In the genomic region with DNA sequence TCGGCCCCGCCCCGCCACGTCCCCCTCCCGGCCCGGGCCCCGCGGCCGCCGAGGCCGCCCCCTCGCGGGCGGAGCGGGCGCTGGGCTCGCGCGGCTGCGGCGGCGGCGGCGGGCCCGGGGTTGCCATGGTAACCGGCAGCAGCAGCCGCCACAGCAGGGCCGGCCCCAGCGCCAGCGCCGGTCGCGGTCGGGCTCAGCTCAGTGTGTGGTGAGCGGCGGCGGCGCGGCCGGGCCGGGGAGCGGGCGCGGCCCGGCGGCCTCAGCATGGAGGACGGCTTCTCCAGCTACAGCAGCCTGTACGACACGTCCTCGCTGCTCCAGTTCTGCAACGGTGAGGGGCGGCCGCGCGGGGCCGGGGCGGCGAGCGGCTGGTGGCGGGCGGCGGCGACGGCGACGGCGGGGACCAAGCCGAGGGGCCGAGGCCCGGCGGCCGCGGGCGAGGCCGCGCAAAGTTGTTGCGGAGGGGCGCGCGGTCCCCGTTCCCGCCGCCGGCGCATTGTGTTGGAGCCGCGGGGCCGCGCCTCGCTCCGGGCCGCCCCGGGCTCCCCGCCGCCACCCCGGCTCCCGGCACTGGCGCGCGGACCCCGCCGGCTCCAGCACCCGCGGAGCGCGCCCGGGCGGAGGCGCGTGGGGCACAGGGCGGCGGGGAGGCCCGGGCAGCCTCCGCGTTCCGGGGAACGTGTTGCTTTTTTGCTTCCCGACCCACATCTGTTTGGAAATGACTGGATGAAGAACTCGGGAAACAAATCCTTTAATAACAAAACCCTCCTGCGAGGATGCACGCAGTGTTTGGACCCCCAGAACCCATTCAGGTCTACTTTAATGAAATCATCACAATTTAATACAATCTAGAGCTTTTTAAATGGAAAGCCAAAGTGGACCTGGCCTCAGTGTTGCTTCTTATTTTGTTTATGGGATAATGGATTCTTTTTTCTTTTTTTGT, we compare ENCODE assay signal across 8 cellular contexts. TPM values are rescaled to one million over a fixed set of nuclear protein-coding genes. Genes with fewer than 3 reads are reported as not detected.
A peak's percentile ranks its signal among the peaks of the same experiment; 100 is the strongest.
DNase-seq lines count a peak whose midpoint lies in the region; ATAC-seq and TF ChIP-seq lines count a peak whose summit lies in the region.

A gene with protein sequence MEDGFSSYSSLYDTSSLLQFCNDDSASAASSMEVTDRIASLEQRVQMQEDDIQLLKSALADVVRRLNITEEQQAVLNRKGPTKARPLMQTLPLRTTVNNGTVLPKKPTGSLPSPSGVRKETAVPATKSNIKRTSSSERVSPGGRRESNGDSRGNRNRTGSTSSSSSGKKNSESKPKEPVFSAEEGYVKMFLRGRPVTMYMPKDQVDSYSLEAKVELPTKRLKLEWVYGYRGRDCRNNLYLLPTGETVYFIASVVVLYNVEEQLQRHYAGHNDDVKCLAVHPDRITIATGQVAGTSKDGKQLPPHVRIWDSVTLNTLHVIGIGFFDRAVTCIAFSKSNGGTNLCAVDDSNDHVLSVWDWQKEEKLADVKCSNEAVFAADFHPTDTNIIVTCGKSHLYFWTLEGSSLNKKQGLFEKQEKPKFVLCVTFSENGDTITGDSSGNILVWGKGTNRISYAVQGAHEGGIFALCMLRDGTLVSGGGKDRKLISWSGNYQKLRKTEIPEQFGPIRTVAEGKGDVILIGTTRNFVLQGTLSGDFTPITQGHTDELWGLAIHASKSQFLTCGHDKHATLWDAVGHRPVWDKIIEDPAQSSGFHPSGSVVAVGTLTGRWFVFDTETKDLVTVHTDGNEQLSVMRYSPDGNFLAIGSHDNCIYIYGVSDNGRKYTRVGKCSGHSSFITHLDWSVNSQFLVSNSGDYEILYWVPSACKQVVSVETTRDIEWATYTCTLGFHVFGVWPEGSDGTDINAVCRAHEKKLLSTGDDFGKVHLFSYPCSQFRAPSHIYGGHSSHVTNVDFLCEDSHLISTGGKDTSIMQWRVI (plus strand): TSS at position 201 of the 943 bp plus-strand sequence. CDS start 64 bp downstream, at position 265.

- H3K27ac Mint-ChIP-seq in activated T-helper 2 cell treated with anti-CD3 and anti-CD28 coated beads, Interferon-gamma antibody, Interleukin-2, Interleukin-4, amounts not matched to agents 10 μg/mL and 5 μg/mL and 100 μg/mL, durations not matched to agents 14 hours and 24 hours and 36 hours = no peak within 1 kb of the TSS
- H3K27ac Mint-ChIP-seq in naive thymus-derived CD4-positive, alpha-beta T cell = peak within 1 kb of the TSS in 7 of 9 donors; percentile 12 to 69 (median 48)
- H3K27ac Mint-ChIP-seq in stimulated activated effector memory CD8-positive, alpha-beta T cell treated with anti-CD3 and anti-CD28 coated beads, Interleukin-12 subunit alpha, Interleukin-12 subunit beta, amount 100 ng/mL, for 72 hours = no peak within 1 kb of the TSS

- no peak for TF ChIP-seq CTCF in fibroblast of lung (conservative IDR thresholded peaks at IDR 0.05 in 1 of 2, IDR thresholded peaks at IDR 0.05 in 1 of 2; ENCODE audit: low read depth in 1 of 2, low read length in 2 of 2)

- H3K4me3 Mint-ChIP-seq in activated T-helper 2 cell treated with anti-CD3 and anti-CD28 coated beads, Interferon-gamma antibody, Interleukin-2, Interleukin-4, amounts not matched to agents 10 μg/mL and 5 μg/mL and 100 μg/mL, durations not matched to agents 14 hours and 24 hours and 36 hours (ENCODE audit: low read depth) = peak within 1 kb of the TSS; percentile 64
- H3K4me3 Mint-ChIP-seq in naive thymus-derived CD4-positive, alpha-beta T cell = peak within 1 kb of the TSS; percentile 69 to 85 (median 79)
- peak within 1 kb of the TSS; percentile 48 for H3K4me3 Mint-ChIP-seq in stimulated activated effector memory CD8-positive, alpha-beta T cell treated with anti-CD3 and anti-CD28 coated beads, Interleukin-12 subunit alpha, Interleukin-12 subunit beta, amount 100 ng/mL, for 72 hours

- H3K27me3 ChIP-seq in fibroblast of lung (ENCODE audit: control insufficient read depth, insufficient read depth, low read length) = no peaks in the 10 kb centered on the region
- H3K27me3 ChIP-seq in naive thymus-derived CD4-positive, alpha-beta T cell (ENCODE audit: control insufficient read depth in 2 of 2, insufficient read depth in 2 of 2, low read length in 2 of 2) = peaks cover 0 to 5% of the 10 kb centered on the region in 2 donors

- H4K20me1 ChIP-seq in fibroblast of lung (ENCODE audit: control insufficient read depth, extremely low read depth, insufficient read depth, low read length) = no peaks in the 10 kb centered on the region

- peaks cover 5% of the 10 kb centered on the region for H3K79me2 ChIP-seq in fibroblast of lung (ENCODE audit: control insufficient read depth, insufficient read depth, low read length)

- peak within 1 kb of the TSS; percentile 69 for H3K27ac ChIP-seq in fibroblast of lung (ENCODE audit: insufficient read depth, low read length)
- no peak within 1 kb of the TSS for H3K27ac ChIP-seq in naive thymus-derived CD4-positive, alpha-beta T cell (ENCODE audit: low read depth, low read length)

- H3K9ac ChIP-seq in fibroblast of lung (ENCODE audit: insufficient read depth, low read length) = peak within 1 kb of the TSS; percentile 73

- no peaks in the 10 kb centered on the region for H3K36me3 ChIP-seq in fibroblast of lung (ENCODE audit: control insufficient read depth, insufficient read depth, low read length)
- H3K36me3 ChIP-seq in naive thymus-derived CD4-positive, alpha-beta T cell (ENCODE audit: control insufficient read depth in 2 of 3, insufficient read depth in 3 of 3, low read length in 3 of 3) = no peaks in the 10 kb centered on the region

- POLR2A ChIA-PET in naive thymus-derived CD4-positive, alpha-beta T cell (lab: Charles Lee) = no interaction called here

- no peaks in the 10 kb centered on the region for H3K36me3 Mint-ChIP-seq in activated T-helper 2 cell treated with anti-CD3 and anti-CD28 coated beads, Interferon-gamma antibody, Interleukin-2, Interleukin-4, amounts not matched to agents 10 μg/mL and 5 μg/mL and 100 μg/mL, durations not matched to agents 14 hours and 24 hours and 36 hours (ENCODE audit: low read depth)
- no peaks in the 10 kb centered on the region for H3K36me3 Mint-ChIP-seq in naive thymus-derived CD4-positive, alpha-beta T cell
- H3K36me3 Mint-ChIP-seq in stimulated activated effector memory CD8-positive, alpha-beta T cell treated with anti-CD3 and anti-CD28 coated beads, Interleukin-12 subunit alpha, Interleukin-12 subunit beta, amount 100 ng/mL, for 72 hours = no peaks in the 10 kb centered on the region

- DNase-seq in CD1c-positive myeloid dendritic cell (ENCODE audit: extremely low spot score) (peak; percentile 52), OCI-M1 (lab: John Stamatoyannopoulos, UW) (peak; percentile 58), fibroblast of lung (ENCODE audit: low read depth in 2 of 2) (peak; percentile 76 to 79)
- peak; percentile 72 for DNase-seq in activated T-helper 2 cell treated with anti-CD3 and anti-CD28 coated beads, Interferon-gamma antibody, Interleukin-2, Interleukin-4, amounts not matched to agents 10 μg/mL and 5 μg/mL and 100 μg/mL, durations not matched to agents 14 hours and 24 hours and 36 hours (ENCODE audit: low spot score)
- DNase-seq in naive thymus-derived CD4-positive, alpha-beta T cell = peak; percentile 55 to 84 (median 72)
- DNase-seq in stimulated activated effector memory CD8-positive, alpha-beta T cell treated with anti-CD3 and anti-CD28 coated beads, Interleukin-12 subunit alpha, Interleukin-12 subunit beta, amount 100 ng/mL, for 72 hours (ENCODE audit: low spot score in 2 of 2) = peak; percentile 68 to 78

- H2AFZ ChIP-seq in fibroblast of lung (ENCODE audit: low read length) = peak within 1 kb of the TSS; percentile 79

- H3K27me3 Mint-ChIP-seq in activated T-helper 2 cell treated with anti-CD3 and anti-CD28 coated beads, Interferon-gamma antibody, Interleukin-2, Interleukin-4, amounts not matched to agents 10 μg/mL and 5 μg/mL and 100 μg/mL, durations not matched to agents 14 hours and 24 hours and 36 hours (ENCODE audit: low read depth) = peaks cover 52% of the 10 kb centered on the region
- H3K27me3 Mint-ChIP-seq in naive thymus-derived CD4-positive, alpha-beta T cell = peaks cover 0 to 66% (median 27%) of the 10 kb centered on the region in 5 donors

- intact Hi-C loops in activated T-helper 2 cell treated with anti-CD3 and anti-CD28 coated beads, Interferon-gamma antibody, Interleukin-2, Interleukin-4, amounts not matched to agents 10 μg/mL and 5 μg/mL and 100 μg/mL, durations not matched to agents 14 hours and 24 hours and 36 hours (cut with micrococcal nuclease) = no loop called here
- intact Hi-C loops in naive thymus-derived CD4-positive, alpha-beta T cell (cut with micrococcal nuclease) = loop anchor here (1.0 to 5.0 kb wide), 5 partner anchors 63 to 312 kb away; a partner anchor contains a TSS

- CTCF ChIA-PET in naive thymus-derived CD4-positive, alpha-beta T cell (lab: Charles Lee) = interaction anchor here (1.6 kb wide), 1 partner anchor 113 kb away, joined by 3 read pairs; no protein-coding TSS in a partner anchor

- H3K4me3 ChIP-seq in fibroblast of lung (replicated peaks in 1 of 4; ENCODE audit: control extremely low read depth in 1 of 4, insufficient read depth in 1 of 4, low read depth in 3 of 4, low read length in 4 of 4) = peak within 1 kb of the TSS; percentile 63 to 92 (median 74)
- H3K4me3 ChIP-seq in naive thymus-derived CD4-positive, alpha-beta T cell (ENCODE audit: low read length) = peak within 1 kb of the TSS; percentile 38

- ATAC-seq in GM19395 (IDR thresholded peaks at IDR 0.05; ENCODE audit: unreplicated experiment) (peak; percentile 89), HG03469 (IDR thresholded peaks at IDR 0.05; ENCODE audit: unreplicated experiment) (peak; percentile 77)
- peak; percentile 88 for ATAC-seq in naive thymus-derived CD4-positive, alpha-beta T cell
- ATAC-seq in stimulated activated effector memory CD8-positive, alpha-beta T cell treated with anti-CD3 and anti-CD28 coated beads, Interleukin-12 subunit alpha, Interleukin-12 subunit beta, amount 100 ng/mL, for 72 hours = peak; percentile 90

- H3K4me1 ChIP-seq in fibroblast of lung (ENCODE audit: control insufficient read depth, extremely low read depth, insufficient read depth, low read length) = peaks cover 2% of the 10 kb centered on the region
- peaks cover 0 to 4% of the 10 kb centered on the region in 2 donors for H3K4me1 ChIP-seq in naive thymus-derived CD4-positive, alpha-beta T cell (ENCODE audit: control insufficient read depth in 2 of 2, insufficient read depth in 2 of 2, low read length in 2 of 2)

- no peaks in the 10 kb centered on the region for H3K9me3 Mint-ChIP-seq in activated T-helper 2 cell treated with anti-CD3 and anti-CD28 coated beads, Interferon-gamma antibody, Interleukin-2, Interleukin-4, amounts not matched to agents 10 μg/mL and 5 μg/mL and 100 μg/mL, durations not matched to agents 14 hours and 24 hours and 36 hours
- no peaks in the 10 kb centered on the region for H3K9me3 Mint-ChIP-seq in naive thymus-derived CD4-positive, alpha-beta T cell
- no peaks in the 10 kb centered on the region for H3K9me3 Mint-ChIP-seq in stimulated activated effector memory CD8-positive, alpha-beta T cell treated with anti-CD3 and anti-CD28 coated beads, Interleukin-12 subunit alpha, Interleukin-12 subunit beta, amount 100 ng/mL, for 72 hours

- no peaks in the 10 kb centered on the region for H3K9me3 ChIP-seq in fibroblast of lung (ENCODE audit: control insufficient read depth, insufficient read depth, low read depth, low read length)
- no peaks in the 10 kb centered on the region for H3K9me3 ChIP-seq in naive thymus-derived CD4-positive, alpha-beta T cell (ENCODE audit: control insufficient read depth in 2 of 3, low read length in 3 of 3)

- H3K4me1 Mint-ChIP-seq in activated T-helper 2 cell treated with anti-CD3 and anti-CD28 coated beads, Interferon-gamma antibody, Interleukin-2, Interleukin-4, amounts not matched to agents 10 μg/mL and 5 μg/mL and 100 μg/mL, durations not matched to agents 14 hours and 24 hours and 36 hours (ENCODE audit: low read depth) = peaks cover 14% of the 10 kb centered on the region
- H3K4me1 Mint-ChIP-seq in naive thymus-derived CD4-positive, alpha-beta T cell = peaks cover 5 to 34% (median 21%) of the 10 kb centered on the region in 7 donors
- H3K4me1 Mint-ChIP-seq in stimulated activated effector memory CD8-positive, alpha-beta T cell treated with anti-CD3 and anti-CD28 coated beads, Interleukin-12 subunit alpha, Interleukin-12 subunit beta, amount 100 ng/mL, for 72 hours = no peaks in the 10 kb centered on the region

- H3K4me2 ChIP-seq in fibroblast of lung (ENCODE audit: extremely low read depth, insufficient read depth, low read length) = peak within 1 kb of the TSS; percentile 89

RNA-seq across cellular contexts. Expression of the gene that starts here (rescaled TPM):
- 0.68 and 0.87 TPM in 2 replicates for total RNA-seq in activated T-helper 2 cell treated with anti-CD3 and anti-CD28 coated beads, Interferon-gamma antibody, Interleukin-2, Interleukin-4, amounts not matched to agents 10 μg/mL and 5 μg/mL and 100 μg/mL, durations not matched to agents 14 hours and 24 hours and 36 hours
- 36.2 and 74.5 TPM in 2 replicates for total RNA-seq in fibroblast of lung
- polyA plus RNA-seq in fibroblast of lung = 22.4 and 25.5 TPM in 2 replicates
- 21.6 and 24.6 TPM in 2 replicates for polyA plus RNA-seq in fibroblast of lung (2012)
- polyA minus RNA-seq in fibroblast of lung (ENCODE audit: low replicate concordance) = 33.5 and 66.1 TPM in 2 replicates
- not detected for total RNA-seq in naive thymus-derived CD4-positive, alpha-beta T cell
- polyA plus RNA-seq in naive thymus-derived CD4-positive, alpha-beta T cell = not detected

Comparison
In these comparisons a context has a peak if more than half of its experiments do, and no peak if none do; other contexts are left out.
1. RNA of the gene that starts here (total RNA-seq): 36.2 to 74.5 TPM in fibroblast of lung; 0.68 to 0.87 TPM in activated T-helper 2 cell treated with anti-CD3 and anti-CD28 coated beads, Interferon-gamma antibody, Interleukin-2, Interleukin-4, amounts not matched to agents 10 μg/mL and 5 μg/mL and 100 μg/mL, durations not matched to agents 14 hours and 24 hours and 36 hours and not detected in naive thymus-derived CD4-positive, alpha-beta T cell; every median in the first group is over 10 times any median in the second.
2. RNA of the gene that starts here (polyA plus RNA-seq): 21.6 to 25.5 TPM in fibroblast of lung; not detected in naive thymus-derived CD4-positive, alpha-beta T cell; every median in the first group is over 10 times any median in the second.
3. Peak in DNase-seq in activated T-helper 2 cell treated with anti-CD3 and anti-CD28 coated beads, Interferon-gamma antibody, Interleukin-2, Interleukin-4, amounts not matched to agents 10 μg/mL and 5 μg/mL and 100 μg/mL, durations not matched to agents 14 hours and 24 hours and 36 hours; RNA of the gene not detected or under 1 TPM.
4. Peak in DNase-seq, ATAC-seq and H3K4me3 ChIP-seq in naive thymus-derived CD4-positive, alpha-beta T cell; RNA of the gene not detected or under 1 TPM.
5. H3K27ac Mint-ChIP-seq: peak in naive thymus-derived CD4-positive, alpha-beta T cell (7 of 9); none in activated T-helper 2 cell treated with anti-CD3 and anti-CD28 coated beads, Interferon-gamma antibody, Interleukin-2, Interleukin-4, amounts not matched to agents 10 μg/mL and 5 μg/mL and 100 μg/mL, durations not matched to agents 14 hours and 24 hours and 36 hours (single experiment) and stimulated activated effector memory CD8-positive, alpha-beta T cell treated with anti-CD3 and anti-CD28 coated beads, Interleukin-12 subunit alpha, Interleukin-12 subunit beta, amount 100 ng/mL, for 72 hours (single experiment).
6. Peak in every context shown above with its lines, with median percentiles within 50 percentile points of each other: DNase-seq, ATAC-seq and H3K4me3 Mint-ChIP-seq.